ENCODE assay signal across 1 cellular context in the genomic region with DNA sequence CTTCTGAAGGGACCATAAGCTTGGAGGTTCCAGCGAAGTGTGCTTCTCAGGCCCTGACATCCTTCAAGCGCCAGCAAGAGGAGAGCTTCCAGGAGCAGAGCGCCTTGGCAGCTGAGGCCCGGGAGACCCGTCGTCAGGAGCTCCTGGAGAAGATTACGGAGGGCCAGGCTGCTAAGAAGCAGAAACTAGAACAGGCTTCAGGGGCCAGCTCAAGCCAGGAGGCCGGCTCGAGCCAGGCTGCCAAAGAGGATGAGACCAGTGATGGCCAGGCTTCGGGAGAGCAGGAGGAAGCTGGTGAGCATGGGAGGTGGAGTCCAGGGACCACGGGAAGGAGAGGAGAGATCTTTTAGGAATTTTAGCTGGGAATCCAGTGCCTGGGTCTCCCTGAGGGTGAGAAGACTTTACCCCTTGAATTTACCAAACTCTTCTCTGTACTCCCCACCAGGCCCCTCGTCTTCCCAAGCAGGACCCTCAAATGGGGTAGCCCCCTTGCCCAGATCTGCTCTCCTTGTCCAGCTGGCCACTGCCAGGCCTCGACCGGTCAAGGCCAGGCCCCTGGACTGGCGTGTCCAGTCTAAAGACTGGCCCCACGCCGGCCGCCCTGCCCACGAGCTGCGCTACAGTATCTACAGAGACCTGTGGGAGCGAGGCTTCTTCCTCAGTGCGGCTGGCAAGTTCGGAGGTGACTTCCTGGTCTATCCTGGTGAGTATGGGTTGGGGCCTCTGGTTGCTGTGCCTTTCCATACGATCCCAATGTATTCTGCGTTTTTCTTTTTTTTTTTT.
TF ChIP-seq lines count a peak whose summit lies in the region.

No MANE protein-coding gene starts in this region.

TF ChIP-seq in HepG2, 621 proteins besides CTCF, POLR2A, EP300 and RAD21:
- TF ChIP-seq, protein P1, sequence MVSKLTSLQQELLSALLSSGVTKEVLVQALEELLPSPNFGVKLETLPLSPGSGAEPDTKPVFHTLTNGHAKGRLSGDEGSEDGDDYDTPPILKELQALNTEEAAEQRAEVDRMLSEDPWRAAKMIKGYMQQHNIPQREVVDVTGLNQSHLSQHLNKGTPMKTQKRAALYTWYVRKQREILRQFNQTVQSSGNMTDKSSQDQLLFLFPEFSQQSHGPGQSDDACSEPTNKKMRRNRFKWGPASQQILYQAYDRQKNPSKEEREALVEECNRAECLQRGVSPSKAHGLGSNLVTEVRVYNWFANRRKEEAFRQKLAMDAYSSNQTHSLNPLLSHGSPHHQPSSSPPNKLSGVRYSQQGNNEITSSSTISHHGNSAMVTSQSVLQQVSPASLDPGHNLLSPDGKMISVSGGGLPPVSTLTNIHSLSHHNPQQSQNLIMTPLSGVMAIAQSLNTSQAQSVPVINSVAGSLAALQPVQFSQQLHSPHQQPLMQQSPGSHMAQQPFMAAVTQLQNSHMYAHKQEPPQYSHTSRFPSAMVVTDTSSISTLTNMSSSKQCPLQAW (CRISPR knock-in tag; IDR thresholded peaks at IDR 0.05) = peak; percentile 57; the same call in 1 of the 2 replicates
- TF ChIP-seq KMT2B (CRISPR knock-in tag; IDR thresholded peaks at IDR 0.05) (no peak), PHF8 (CRISPR knock-in tag; IDR thresholded peaks at IDR 0.05) (no peak), KLF16 (CRISPR knock-in tag; IDR thresholded peaks at IDR 0.05) (0 out of 4 replicates have a peak, but pooled peaks of 1 of the 2 experiments have one; percentile 1)
TF ChIP-seq in HepG2: peak in this region for 2.
